ENCODE assay signal across 2 cellular contexts in the genomic region with DNA sequence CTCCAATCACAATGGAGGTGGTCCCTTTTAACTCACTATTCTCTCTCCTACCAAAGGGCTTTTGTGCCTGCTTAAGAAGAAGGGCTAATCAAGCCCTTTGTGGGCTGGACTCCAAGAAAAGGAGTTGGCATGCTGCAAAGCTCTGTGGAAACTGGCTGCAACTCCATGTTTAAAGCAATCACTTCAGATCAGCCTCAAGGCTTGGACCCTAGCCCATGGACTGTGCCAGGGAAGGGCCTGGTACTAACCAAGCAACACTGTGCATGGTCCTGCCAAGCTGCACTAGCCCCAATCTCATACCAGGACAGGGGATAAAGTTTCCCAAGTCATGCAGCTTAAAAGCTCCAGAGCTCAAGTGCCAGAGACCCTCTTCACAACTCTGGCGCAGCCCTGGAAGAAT.
TF ChIP-seq lines count a peak whose summit lies in the region.

No MANE protein-coding gene starts in this region.

TF ChIP-seq in SK-N-SH treated with all-trans-retinoic acid at 6 μM for 48 hours, 23 proteins besides CTCF, POLR2A, EP300 and RAD21 (continued from another document):
- TF ChIP-seq ZNF565 (CRISPR knock-in tag; conservative IDR thresholded peaks at IDR 0.05; ENCODE audit: low read depth) (no peak), BACH2 (CRISPR knock-in tag; IDR thresholded peaks at IDR 0.05; ENCODE audit: borderline replicate concordance) (no peak), ZNF8 (CRISPR knock-in tag; IDR thresholded peaks at IDR 0.05) (no peak), CSDC2 (CRISPR knock-in tag; IDR thresholded peaks at IDR 0.05) (no peak), OSR1 (CRISPR knock-in tag; IDR thresholded peaks at IDR 0.05) (no peak), PPARA (CRISPR knock-in tag; IDR thresholded peaks at IDR 0.05; ENCODE audit: borderline replicate concordance) (no peak), TOX (CRISPR knock-in tag; IDR thresholded peaks at IDR 0.05; ENCODE audit: borderline replicate concordance) (no peak), ZC3H10 (CRISPR knock-in tag; IDR thresholded peaks at IDR 0.05) (no peak), SNAI2 (CRISPR knock-in tag; IDR thresholded peaks at IDR 0.05) (no peak), ISL1 (CRISPR knock-in tag; IDR thresholded peaks at IDR 0.05) (no peak), ZNF70 (CRISPR knock-in tag; IDR thresholded peaks at IDR 0.05) (no peak), RARB (CRISPR knock-in tag; IDR thresholded peaks at IDR 0.05) (no peak)
- TF ChIP-seq, protein P1, sequence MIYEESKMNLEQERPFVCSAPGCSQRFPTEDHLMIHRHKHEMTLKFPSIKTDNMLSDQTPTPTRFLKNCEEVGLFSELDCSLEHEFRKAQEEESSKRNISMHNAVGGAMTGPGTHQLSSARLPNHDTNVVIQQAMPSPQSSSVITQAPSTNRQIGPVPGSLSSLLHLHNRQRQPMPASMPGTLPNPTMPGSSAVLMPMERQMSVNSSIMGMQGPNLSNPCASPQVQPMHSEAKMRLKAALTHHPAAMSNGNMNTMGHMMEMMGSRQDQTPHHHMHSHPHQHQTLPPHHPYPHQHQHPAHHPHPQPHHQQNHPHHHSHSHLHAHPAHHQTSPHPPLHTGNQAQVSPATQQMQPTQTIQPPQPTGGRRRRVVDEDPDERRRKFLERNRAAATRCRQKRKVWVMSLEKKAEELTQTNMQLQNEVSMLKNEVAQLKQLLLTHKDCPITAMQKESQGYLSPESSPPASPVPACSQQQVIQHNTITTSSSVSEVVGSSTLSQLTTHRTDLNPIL (CRISPR knock-in tag; IDR thresholded peaks at IDR 0.05; ENCODE audit: low read depth) = no peak
- TF ChIP-seq, protein P2, sequence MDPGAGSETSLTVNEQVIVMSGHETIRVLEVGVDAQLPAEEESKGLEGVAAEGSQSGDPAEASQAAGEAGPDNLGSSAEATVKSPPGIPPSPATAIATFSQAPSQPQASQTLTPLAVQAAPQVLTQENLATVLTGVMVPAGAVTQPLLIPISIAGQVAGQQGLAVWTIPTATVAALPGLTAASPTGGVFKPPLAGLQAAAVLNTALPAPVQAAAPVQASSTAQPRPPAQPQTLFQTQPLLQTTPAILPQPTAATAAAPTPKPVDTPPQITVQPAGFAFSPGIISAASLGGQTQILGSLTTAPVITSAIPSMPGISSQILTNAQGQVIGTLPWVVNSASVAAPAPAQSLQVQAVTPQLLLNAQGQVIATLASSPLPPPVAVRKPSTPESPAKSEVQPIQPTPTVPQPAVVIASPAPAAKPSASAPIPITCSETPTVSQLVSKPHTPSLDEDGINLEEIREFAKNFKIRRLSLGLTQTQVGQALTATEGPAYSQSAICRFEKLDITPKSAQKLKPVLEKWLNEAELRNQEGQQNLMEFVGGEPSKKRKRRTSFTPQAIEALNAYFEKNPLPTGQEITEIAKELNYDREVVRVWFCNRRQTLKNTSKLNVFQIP (CRISPR knock-in tag; IDR thresholded peaks at IDR 0.05; ENCODE audit: borderline replicate concordance, low read depth) = no peak

TF ChIP-seq in SK-N-SH, 30 proteins besides CTCF, POLR2A, EP300 and RAD21 (continued from another document):
- TF ChIP-seq, protein P3, sequence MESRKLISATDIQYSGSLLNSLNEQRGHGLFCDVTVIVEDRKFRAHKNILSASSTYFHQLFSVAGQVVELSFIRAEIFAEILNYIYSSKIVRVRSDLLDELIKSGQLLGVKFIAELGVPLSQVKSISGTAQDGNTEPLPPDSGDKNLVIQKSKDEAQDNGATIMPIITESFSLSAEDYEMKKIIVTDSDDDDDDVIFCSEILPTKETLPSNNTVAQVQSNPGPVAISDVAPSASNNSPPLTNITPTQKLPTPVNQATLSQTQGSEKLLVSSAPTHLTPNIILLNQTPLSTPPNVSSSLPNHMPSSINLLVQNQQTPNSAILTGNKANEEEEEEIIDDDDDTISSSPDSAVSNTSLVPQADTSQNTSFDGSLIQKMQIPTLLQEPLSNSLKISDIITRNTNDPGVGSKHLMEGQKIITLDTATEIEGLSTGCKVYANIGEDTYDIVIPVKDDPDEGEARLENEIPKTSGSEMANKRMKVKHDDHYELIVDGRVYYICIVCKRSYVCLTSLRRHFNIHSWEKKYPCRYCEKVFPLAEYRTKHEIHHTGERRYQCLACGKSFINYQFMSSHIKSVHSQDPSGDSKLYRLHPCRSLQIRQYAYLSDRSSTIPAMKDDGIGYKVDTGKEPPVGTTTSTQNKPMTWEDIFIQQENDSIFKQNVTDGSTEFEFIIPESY (IDR thresholded peaks at IDR 0.05; ENCODE audit: borderline replicate concordance, low read depth) = no peak
- TF ChIP-seq RFX5 (IDR thresholded peaks at IDR 0.05; ENCODE audit: low read length) = no peak
- TF ChIP-seq MEF2A (IDR thresholded peaks at IDR 0.05; ENCODE audit: borderline replicate concordance, low read depth) = no peak
- no peak for TF ChIP-seq RXRA (IDR thresholded peaks at IDR 0.05; ENCODE audit: borderline replicate concordance, low read depth)
